Comparison of ENCODE assay signal across 1 cellular context in the genomic region with DNA sequence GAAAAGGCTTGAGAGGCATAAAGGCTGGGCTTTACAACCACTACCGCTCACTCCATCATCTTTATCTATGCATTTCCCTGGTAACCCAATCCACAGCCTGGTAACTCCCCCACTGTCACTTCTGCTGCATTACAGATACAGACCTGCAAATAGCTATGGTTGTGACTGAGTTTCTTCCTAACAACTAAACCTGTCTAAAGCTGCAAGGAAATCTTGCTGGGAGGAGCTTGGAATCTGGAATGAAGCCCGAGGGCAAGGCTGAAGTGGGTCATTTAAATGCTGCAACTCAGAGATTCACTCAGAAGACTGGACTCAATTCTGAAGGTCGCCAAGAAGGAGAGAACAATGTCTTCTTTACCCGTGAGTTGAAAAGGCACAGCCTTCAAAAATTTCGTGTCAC.
TF ChIP-seq lines count a peak whose summit lies in the region.

A gene with protein sequence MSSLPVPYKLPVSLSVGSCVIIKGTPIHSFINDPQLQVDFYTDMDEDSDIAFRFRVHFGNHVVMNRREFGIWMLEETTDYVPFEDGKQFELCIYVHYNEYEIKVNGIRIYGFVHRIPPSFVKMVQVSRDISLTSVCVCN (plus strand): TSS at position 301 of the 400 bp plus-strand sequence. CDS start 45 bp downstream, at position 346.

TF ChIP-seq in K562, 482 proteins besides CTCF, POLR2A, EP300 and RAD21:
- TF ChIP-seq, protein P1, sequence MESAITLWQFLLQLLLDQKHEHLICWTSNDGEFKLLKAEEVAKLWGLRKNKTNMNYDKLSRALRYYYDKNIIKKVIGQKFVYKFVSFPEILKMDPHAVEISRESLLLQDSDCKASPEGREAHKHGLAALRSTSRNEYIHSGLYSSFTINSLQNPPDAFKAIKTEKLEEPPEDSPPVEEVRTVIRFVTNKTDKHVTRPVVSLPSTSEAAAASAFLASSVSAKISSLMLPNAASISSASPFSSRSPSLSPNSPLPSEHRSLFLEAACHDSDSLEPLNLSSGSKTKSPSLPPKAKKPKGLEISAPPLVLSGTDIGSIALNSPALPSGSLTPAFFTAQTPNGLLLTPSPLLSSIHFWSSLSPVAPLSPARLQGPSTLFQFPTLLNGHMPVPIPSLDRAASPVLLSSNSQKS (CRISPR knock-in tag; IDR thresholded peaks at IDR 0.05), result no peak
- TF ChIP-seq NFIC (IDR thresholded peaks at IDR 0.05), result 0 out of 2 replicates have a peak, but pooled peaks have one; percentile 7
